ENCODE assay signal across 19 cellular contexts in the genomic region with DNA sequence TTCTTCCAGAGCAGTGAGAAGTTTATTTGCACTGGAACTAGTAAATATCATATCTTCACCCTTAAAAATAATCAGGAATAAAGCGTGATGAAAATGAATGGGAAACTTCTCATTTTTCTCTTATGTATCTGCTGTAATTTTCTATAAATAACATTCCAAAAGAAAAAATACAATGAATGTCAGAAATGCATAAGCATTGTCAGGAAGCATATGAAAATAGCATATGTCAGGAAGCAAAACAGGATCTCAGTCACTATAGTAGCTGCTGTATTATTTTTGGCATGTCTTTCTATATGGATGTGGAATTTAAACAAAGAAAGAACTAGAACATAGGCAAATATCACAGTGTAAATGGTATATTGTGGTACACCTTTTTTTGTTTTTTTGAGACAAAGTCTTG. TPM values are rescaled to one million over a fixed set of nuclear protein-coding genes. Genes with fewer than 3 reads are reported as not detected.
DNase-seq lines count a peak whose midpoint lies in the region; ATAC-seq and TF ChIP-seq lines count a peak whose summit lies in the region.
"Had no signal": no experiment of that assay in that cellular context is flagged by ENCODE, and none has a peak within 500 bp of the region (broad histone marks: within the 10 kb centered on the region; RNA-seq: fewer than 3 reads in every experiment).

No MANE protein-coding gene starts in this region.

- H3K36me3 Mint-ChIP-seq in osteocyte (ENCODE audit: unreplicated experiment), result no peaks in the 10 kb centered on the region
- H3K36me3 Mint-ChIP-seq: IgD-negative memory B cell had no signal

- ATAC-seq in HG02840 (IDR thresholded peaks at IDR 0.05; ENCODE audit: low FRiP score, unreplicated experiment), result no peak
- ATAC-seq: HCT116, HepG2 had no signal

- H3K4me3 ChIP-seq in adipocyte (ENCODE audit: low read length), result no peak overlapping the region

- no peaks in the 10 kb centered on the region for H3K27me3 ChIP-seq in adipocyte (replicated peaks; ENCODE audit: control insufficient read depth, insufficient read depth, low read length)
- H3K27me3 ChIP-seq: BE2C had no signal

- DNase-seq in adipocyte (ENCODE audit: low read depth) (peak; percentile 11), dermis microvascular lymphatic vessel endothelial cell (ENCODE audit: low read depth in 2 of 2) (peak; percentile 82 to 91), osteocyte (ENCODE audit: extremely low spot score, unreplicated experiment) (no peak), DMS 273 treated with DMSO at 0.1 percent for 48 hours (lab: John Stamatoyannopoulos, UW) (no peak)
- no peak for DNase-seq in activated T-cell treated with anti-CD3 and anti-CD28 coated beads, Interleukin-2, amount 50 U/mL, for 48 hours
- DNase-seq: ACHN; BE2C; C1 segment of cervical spinal cord; CD4-positive, alpha-beta T cell; DMS79 treated with DMSO at 0.1 percent for 48 hours; GF-D8; GOT3; H7; HFFc6 had no signal

- H3K9ac ChIP-seq in adipocyte (ENCODE audit: low read length), result no peak overlapping the region

- no peaks in the 10 kb centered on the region for H3K9me3 Mint-ChIP-seq in osteocyte (ENCODE audit: unreplicated experiment)
- H3K9me3 Mint-ChIP-seq: CD4-positive, alpha-beta T cell; IgD-negative memory B cell had no signal

- H3K27ac Mint-ChIP-seq in osteocyte (ENCODE audit: unreplicated experiment), result peak overlapping the region; percentile 78
- H3K27ac Mint-ChIP-seq: CD4-positive, alpha-beta T cell; HFFc6; IgD-negative memory B cell had no signal

- no peak overlapping the region for H3K4me3 Mint-ChIP-seq in osteocyte (ENCODE audit: unreplicated experiment)
- H3K4me3 Mint-ChIP-seq: CD4-positive, alpha-beta T cell; HFFc6; IgD-negative memory B cell had no signal

- no peak for TF ChIP-seq CTCF in C4-2B (conservative IDR thresholded peaks at IDR 0.05)
- TF ChIP-seq CTCF in osteocyte (IDR thresholded peaks at IDR 0.05), result no peak

- peak overlapping the region; percentile 65 for H3K27ac ChIP-seq in C4-2B

- H3K4me1 Mint-ChIP-seq in osteocyte (ENCODE audit: unreplicated experiment), result peaks cover 36% of the 10 kb centered on the region
- H3K4me1 Mint-ChIP-seq: IgD-negative memory B cell had no signal

- H3K9me3 ChIP-seq in adipocyte (ENCODE audit: control insufficient read depth, low read length), result peaks cover 17% of the 10 kb centered on the region
- H3K9me3 ChIP-seq: BE2C had no signal

- no peaks in the 10 kb centered on the region for H3K4me1 ChIP-seq in adipocyte (ENCODE audit: control insufficient read depth, insufficient read depth, low read length)
- H3K4me1 ChIP-seq: BE2C had no signal

- H3K36me3 ChIP-seq in adipocyte (ENCODE audit: control insufficient read depth, insufficient read depth, low read length, severe bottlenecking), result no peaks in the 10 kb centered on the region
- H3K36me3 ChIP-seq: BE2C had no signal

- no peaks in the 10 kb centered on the region for H3K27me3 Mint-ChIP-seq in osteocyte (ENCODE audit: unreplicated experiment)

RNA-seq across cellular contexts. Expression of a gene that starts 10.0 kb away (rescaled TPM):
- total RNA-seq in dermis microvascular lymphatic vessel endothelial cell (108 and 114 TPM in 2 replicates), osteocyte (6.0 and 7.0 TPM in 2 replicates)
- total RNA-seq: CD4-positive, alpha-beta T cell; HFFc6 had no signal

Comparison
In these comparisons a context has a peak if more than half of its experiments do, and no peak if none do; other contexts are left out.
1. DNase-seq: peak in adipocyte (single experiment) and dermis microvascular lymphatic vessel endothelial cell (2 of 2); none in osteocyte (single experiment), DMS 273 treated with DMSO at 0.1 percent for 48 hours (single experiment) and activated T-cell treated with anti-CD3 and anti-CD28 coated beads, Interleukin-2, amount 50 U/mL, for 48 hours (0 of 2).
2. RNA of a gene that starts 10.0 kb away (total RNA-seq): 108 to 114 TPM in dermis microvascular lymphatic vessel endothelial cell; 6.0 to 7.0 TPM in osteocyte; every median in the first group is over 10 times any median in the second.